Comparison of ENCODE assay signal across 23 cellular contexts in genomic region chr9:98228392-98229089, GRCh38. TPM values are rescaled to one million over a fixed set of nuclear protein-coding genes. Genes with fewer than 3 reads are reported as not detected.
DNase-seq lines count a peak whose midpoint lies in the region; ATAC-seq and TF ChIP-seq lines count a peak whose summit lies in the region.
"Had no signal": no experiment of that assay in that cellular context is flagged by ENCODE, and none has a peak within 500 bp of the region (broad histone marks: within the 10 kb centered on the region; RNA-seq: fewer than 3 reads in every experiment).

No MANE protein-coding gene starts in this region.

- no peak overlapping the region for H3K4me3 ChIP-seq in GM23338
- no peak overlapping the region for H3K4me3 ChIP-seq in RWPE2 (ENCODE audit: severe bottlenecking)
- H3K4me3 ChIP-seq: testis had no signal

- no peak overlapping the region for H3K4me3 Mint-ChIP-seq in GM23338
- no peak overlapping the region for H3K4me3 Mint-ChIP-seq in T-cell
- H3K4me3 Mint-ChIP-seq: activated naive CD4-positive, alpha-beta T cell treated with anti-CD3 and anti-CD28 coated beads for 36 hours; CD4-positive, alpha-beta T cell had no signal

- no peaks in the 10 kb centered on the region; the same call in 1 of the 2 replicates for H4K20me1 ChIP-seq in GM23338 (replicated peaks; ENCODE audit: insufficient read depth)

- no peaks in the 10 kb centered on the region for H3K27me3 ChIP-seq in GM23338 (ENCODE audit: insufficient read depth)
- no peaks in the 10 kb centered on the region for H3K27me3 ChIP-seq in RWPE2 (ENCODE audit: insufficient read depth, poor library complexity, severe bottlenecking)
- H3K27me3 ChIP-seq: testis had no signal

- H3K4me1 Mint-ChIP-seq in GM23338 (no peaks in the 10 kb centered on the region; the same call in 2 of the 3 replicates), T-cell (no peaks in the 10 kb centered on the region)

- H3K9me3 ChIP-seq in RWPE2 (ENCODE audit: severe bottlenecking): no peaks in the 10 kb centered on the region
- H3K9me3 ChIP-seq: testis had no signal

- intact Hi-C loops in posterior vena cava (cut with DNase I): no loop called here

- no peak overlapping the region for H2AFZ ChIP-seq in GM23338

- H3K79me2 ChIP-seq in GM23338 (replicated peaks; ENCODE audit: insufficient read depth): no peaks in the 10 kb centered on the region

- H3K4me1 ChIP-seq in GM23338 (ENCODE audit: insufficient read depth) (no peaks in the 10 kb centered on the region), RWPE2 (ENCODE audit: insufficient read depth, poor library complexity, severe bottlenecking) (peaks cover 42% of the 10 kb centered on the region)
- H3K4me1 ChIP-seq: testis had no signal

- H3K27ac Mint-ChIP-seq in GM23338 (peak overlapping the region; percentile 7; the same call in 1 of the 2 replicates), T-cell (no peak overlapping the region)
- H3K27ac Mint-ChIP-seq: activated naive CD4-positive, alpha-beta T cell treated with anti-CD3 and anti-CD28 coated beads for 36 hours; CD4-positive, alpha-beta T cell had no signal

- H3K36me3 ChIP-seq in GM23338 (ENCODE audit: insufficient read depth) (no peaks in the 10 kb centered on the region), RWPE2 (ENCODE audit: low read depth) (peaks cover 92% of the 10 kb centered on the region)

- POLR2A ChIA-PET in T-cell (lab: Charles Lee): interaction anchor here in 1 of 2 donors (0.6 kb wide), 1 partner anchor 796 kb away, joined by 6 read pairs; no protein-coding TSS in a partner anchor

- no peaks in the 10 kb centered on the region for H3K9me3 Mint-ChIP-seq in GM23338
- no peaks in the 10 kb centered on the region for H3K9me3 Mint-ChIP-seq in T-cell
- H3K9me3 Mint-ChIP-seq: activated naive CD4-positive, alpha-beta T cell treated with anti-CD3 and anti-CD28 coated beads for 36 hours; CD4-positive, alpha-beta T cell had no signal

- TF ChIP-seq CTCF in GM23338 (conservative IDR thresholded peaks at IDR 0.05; ENCODE audit: low read depth in 2 of 2) (no peak), RWPE2 (IDR thresholded peaks at IDR 0.05; ENCODE audit: poor library complexity, severe bottlenecking) (no peak)

- ATAC-seq in GM23338: no peak
- ATAC-seq in RWPE2 (ENCODE audit: low read depth): no peak
- no peak for ATAC-seq in GM21390 (IDR thresholded peaks at IDR 0.05; ENCODE audit: unreplicated experiment)
- no peak for ATAC-seq in T-cell (replicated peaks in 1 of 4)
- ATAC-seq: HCT116 had no signal

- H3K27me3 Mint-ChIP-seq in GM23338 (ENCODE audit: insufficient read depth, low read depth, poor library complexity) (peaks cover 2% of the 10 kb centered on the region), T-cell (no peaks in the 10 kb centered on the region)
- H3K27me3 Mint-ChIP-seq: CD4-positive, alpha-beta T cell had no signal

- no peak overlapping the region for H3K4me2 ChIP-seq in GM23338

- H3K9me2 ChIP-seq in GM23338 (ENCODE audit: insufficient read depth): no peaks in the 10 kb centered on the region

- no peaks in the 10 kb centered on the region for H3F3A ChIP-seq in GM23338 (replicated peaks; ENCODE audit: low read depth)

- H3K27ac ChIP-seq in GM23338 (ENCODE audit: low read depth) (0 out of 2 replicates have a peak overlapping the region, but pooled peaks have one; percentile 55), RWPE2 (ENCODE audit: poor library complexity, severe bottlenecking) (peak overlapping the region; percentile 99)
- H3K27ac ChIP-seq: testis had no signal

- peaks cover 9% of the 10 kb centered on the region; the same call in 2 of the 3 replicates for H3K36me3 Mint-ChIP-seq in GM23338 (ENCODE audit: low read depth)
- H3K36me3 Mint-ChIP-seq in T-cell: peaks cover 36% of the 10 kb centered on the region

- CTCF ChIA-PET in T-cell (lab: Charles Lee): interaction anchor here in 1 of 2 donors (0.6 kb wide), 1 partner anchor 8 kb away, joined by 4 read pairs; no protein-coding TSS in a partner anchor

- DNase-seq in GM23338 (ENCODE audit: low spot score) (no peak), RWPE2 (ENCODE audit: low spot score) (no peak), iris pigment epithelial cell (ENCODE audit: low read depth) (peak; percentile 43), posterior vena cava (ENCODE audit: low spot score) (peak; percentile 41), glomerular visceral epithelial cell (ENCODE audit: extremely low spot score) (no peak), T-cell (no peak)
- DNase-seq: activated CD4-positive, alpha-beta T cell treated with anti-CD3 and anti-CD28 coated beads for 48 hours; activated naive CD4-positive, alpha-beta T cell treated with anti-CD3 and anti-CD28 coated beads for 36 hours; activated T-cell treated with anti-CD3 and anti-CD28 coated beads, Interleukin-2, amount 50 U/mL, for 48 hours; CD4-positive, alpha-beta T cell; dermis blood vessel endothelial cell; glutamatergic neuron; KBM-7; kidney glomerular epithelial cell; NCI-H2171; NCI-H526; stimulated activated CD4-positive, alpha-beta T cell treated with anti-CD3 and anti-CD28 coated beads, Interleukin-12 subunit alpha, Interleukin-12 subunit beta, amount 100 ng/mL, for 4 hours; stimulated activated CD4-positive, alpha-beta T cell treated with anti-CD3 and anti-CD28 coated beads, Interleukin-4, amount 100 ng/mL, for 24 hours; stimulated activated naive CD4-positive, alpha-beta T cell; T-helper 2 cell; testis had no signal

TF ChIP-seq in GM23338, 12 proteins besides CTCF, POLR2A, EP300 and RAD21 (continues in another document):
- TF ChIP-seq CREB1 (CRISPR knock-in tag; IDR thresholded peaks at IDR 0.05; ENCODE audit: low read depth) (no peak), ZNF331 (CRISPR knock-in tag; IDR thresholded peaks at IDR 0.05; ENCODE audit: low read depth) (no peak), EZH2phosphoT487 (IDR thresholded peaks at IDR 0.05; ENCODE audit: unreplicated experiment) (no peak), NANOG (IDR thresholded peaks at IDR 0.05; ENCODE audit: borderline replicate concordance) (no peak)
- TF ChIP-seq, protein P1, sequence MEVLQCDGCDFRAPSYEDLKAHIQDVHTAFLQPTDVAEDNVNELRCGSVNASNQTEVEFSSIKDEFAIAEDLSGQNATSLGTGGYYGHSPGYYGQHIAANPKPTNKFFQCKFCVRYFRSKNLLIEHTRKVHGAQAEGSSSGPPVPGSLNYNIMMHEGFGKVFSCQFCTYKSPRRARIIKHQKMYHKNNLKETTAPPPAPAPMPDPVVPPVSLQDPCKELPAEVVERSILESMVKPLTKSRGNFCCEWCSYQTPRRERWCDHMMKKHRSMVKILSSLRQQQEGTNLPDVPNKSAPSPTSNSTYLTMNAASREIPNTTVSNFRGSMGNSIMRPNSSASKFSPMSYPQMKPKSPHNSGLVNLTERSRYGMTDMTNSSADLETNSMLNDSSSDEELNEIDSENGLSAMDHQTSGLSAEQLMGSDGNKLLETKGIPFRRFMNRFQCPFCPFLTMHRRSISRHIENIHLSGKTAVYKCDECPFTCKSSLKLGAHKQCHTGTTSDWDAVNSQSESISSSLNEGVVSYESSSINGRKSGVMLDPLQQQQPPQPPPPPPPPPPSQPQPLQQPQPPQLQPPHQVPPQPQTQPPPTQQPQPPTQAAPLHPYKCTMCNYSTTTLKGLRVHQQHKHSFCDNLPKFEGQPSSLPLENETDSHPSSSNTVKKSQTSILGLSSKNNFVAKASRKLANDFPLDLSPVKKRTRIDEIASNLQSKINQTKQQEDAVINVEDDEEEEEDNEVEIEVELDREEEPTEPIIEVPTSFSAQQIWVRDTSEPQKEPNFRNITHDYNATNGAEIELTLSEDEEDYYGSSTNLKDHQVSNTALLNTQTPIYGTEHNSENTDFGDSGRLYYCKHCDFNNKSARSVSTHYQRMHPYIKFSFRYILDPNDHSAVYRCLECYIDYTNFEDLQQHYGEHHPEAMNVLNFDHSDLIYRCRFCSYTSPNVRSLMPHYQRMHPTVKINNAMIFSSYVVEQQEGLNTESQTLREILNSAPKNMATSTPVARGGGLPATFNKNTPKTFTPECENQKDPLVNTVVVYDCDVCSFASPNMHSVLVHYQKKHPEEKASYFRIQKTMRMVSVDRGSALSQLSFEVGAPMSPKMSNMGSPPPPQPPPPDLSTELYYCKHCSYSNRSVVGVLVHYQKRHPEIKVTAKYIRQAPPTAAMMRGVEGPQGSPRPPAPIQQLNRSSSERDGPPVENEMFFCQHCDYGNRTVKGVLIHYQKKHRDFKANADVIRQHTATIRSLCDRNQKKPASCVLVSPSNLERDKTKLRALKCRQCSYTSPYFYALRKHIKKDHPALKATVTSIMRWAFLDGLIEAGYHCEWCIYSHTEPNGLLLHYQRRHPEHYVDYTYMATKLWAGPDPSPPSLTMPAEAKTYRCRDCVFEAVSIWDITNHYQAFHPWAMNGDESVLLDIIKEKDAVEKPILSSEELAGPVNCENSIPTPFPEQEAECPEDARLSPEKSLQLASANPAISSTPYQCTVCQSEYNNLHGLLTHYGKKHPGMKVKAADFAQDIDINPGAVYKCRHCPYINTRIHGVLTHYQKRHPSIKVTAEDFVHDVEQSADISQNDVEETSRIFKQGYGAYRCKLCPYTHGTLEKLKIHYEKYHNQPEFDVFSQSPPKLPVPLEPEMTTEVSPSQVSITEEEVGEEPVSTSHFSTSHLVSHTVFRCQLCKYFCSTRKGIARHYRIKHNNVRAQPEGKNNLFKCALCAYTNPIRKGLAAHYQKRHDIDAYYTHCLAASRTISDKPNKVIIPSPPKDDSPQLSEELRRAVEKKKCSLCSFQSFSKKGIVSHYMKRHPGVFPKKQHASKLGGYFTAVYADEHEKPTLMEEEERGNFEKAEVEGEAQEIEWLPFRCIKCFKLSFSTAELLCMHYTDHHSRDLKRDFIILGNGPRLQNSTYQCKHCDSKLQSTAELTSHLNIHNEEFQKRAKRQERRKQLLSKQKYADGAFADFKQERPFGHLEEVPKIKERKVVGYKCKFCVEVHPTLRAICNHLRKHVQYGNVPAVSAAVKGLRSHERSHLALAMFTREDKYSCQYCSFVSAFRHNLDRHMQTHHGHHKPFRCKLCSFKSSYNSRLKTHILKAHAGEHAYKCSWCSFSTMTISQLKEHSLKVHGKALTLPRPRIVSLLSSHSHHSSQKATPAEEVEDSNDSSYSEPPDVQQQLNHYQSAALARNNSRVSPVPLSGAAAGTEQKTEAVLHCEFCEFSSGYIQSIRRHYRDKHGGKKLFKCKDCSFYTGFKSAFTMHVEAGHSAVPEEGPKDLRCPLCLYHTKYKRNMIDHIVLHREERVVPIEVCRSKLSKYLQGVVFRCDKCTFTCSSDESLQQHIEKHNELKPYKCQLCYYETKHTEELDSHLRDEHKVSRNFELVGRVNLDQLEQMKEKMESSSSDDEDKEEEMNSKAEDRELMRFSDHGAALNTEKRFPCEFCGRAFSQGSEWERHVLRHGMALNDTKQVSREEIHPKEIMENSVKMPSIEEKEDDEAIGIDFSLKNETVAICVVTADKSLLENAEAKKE (CRISPR knock-in tag; IDR thresholded peaks at IDR 0.05): no peak

RNA-seq across cellular contexts. Expression of gene TBC1D2, which starts 26.9 kb away (rescaled TPM):
- total RNA-seq in GM23338 (2014; rRNA removed; shearing (Covaris generic)): 6.8 and 7.7 TPM in 2 replicates
- 3.0 and 3.7 TPM in 2 replicates for polyA plus RNA-seq in GM23338 (2016; fragmentation: Nextera tagmentation; extraction: Ambion mirVana)
- total RNA-seq in posterior vena cava: 10 to 100 TPM in 1 of 2 donors, 1 to 10 TPM in 1; 6.9 to 10.5 TPM
- total RNA-seq in T-cell: 10 to 100 TPM in 1 of 5 donors, 1 to 10 TPM in 4; 4.5 to 10.7 (median 7.1) TPM

RNA-seq across cellular contexts. Expression of gene CORO2A, which starts 36.1 kb away (rescaled TPM):
- total RNA-seq in GM23338 (2014; rRNA removed; shearing (Covaris generic)): 26.9 and 27.6 TPM in 2 replicates
- polyA plus RNA-seq in GM23338 (2016; fragmentation: Nextera tagmentation; extraction: Ambion mirVana): 12.9 TPM in 2 replicates
- total RNA-seq in posterior vena cava: 1 to 10 TPM in 1 of 2 donors, under 1 TPM in 1; 0.95 to 1.2 TPM
- 10 to 100 TPM in 4 of 5 donors, 1 to 10 TPM in 1; 9.1 to 12.4 (median 10.8) TPM for total RNA-seq in T-cell

Comparison
In these comparisons a context has a peak if more than half of its experiments do, and no peak if none do; other contexts are left out.
1. DNase-seq: peak in iris pigment epithelial cell (single experiment) and posterior vena cava (single experiment); none in GM23338 (single experiment), RWPE2 (single experiment), glomerular visceral epithelial cell (single experiment) and T-cell (0 of 34).
2. RNA of gene CORO2A, which starts 36.1 kb away (total RNA-seq): 26.9 to 27.6 TPM in GM23338 and 9.1 to 12.4 TPM in T-cell; 0.95 to 1.2 TPM in posterior vena cava; every median in the first group is over 4 times any median in the second.